In the genomic region with DNA sequence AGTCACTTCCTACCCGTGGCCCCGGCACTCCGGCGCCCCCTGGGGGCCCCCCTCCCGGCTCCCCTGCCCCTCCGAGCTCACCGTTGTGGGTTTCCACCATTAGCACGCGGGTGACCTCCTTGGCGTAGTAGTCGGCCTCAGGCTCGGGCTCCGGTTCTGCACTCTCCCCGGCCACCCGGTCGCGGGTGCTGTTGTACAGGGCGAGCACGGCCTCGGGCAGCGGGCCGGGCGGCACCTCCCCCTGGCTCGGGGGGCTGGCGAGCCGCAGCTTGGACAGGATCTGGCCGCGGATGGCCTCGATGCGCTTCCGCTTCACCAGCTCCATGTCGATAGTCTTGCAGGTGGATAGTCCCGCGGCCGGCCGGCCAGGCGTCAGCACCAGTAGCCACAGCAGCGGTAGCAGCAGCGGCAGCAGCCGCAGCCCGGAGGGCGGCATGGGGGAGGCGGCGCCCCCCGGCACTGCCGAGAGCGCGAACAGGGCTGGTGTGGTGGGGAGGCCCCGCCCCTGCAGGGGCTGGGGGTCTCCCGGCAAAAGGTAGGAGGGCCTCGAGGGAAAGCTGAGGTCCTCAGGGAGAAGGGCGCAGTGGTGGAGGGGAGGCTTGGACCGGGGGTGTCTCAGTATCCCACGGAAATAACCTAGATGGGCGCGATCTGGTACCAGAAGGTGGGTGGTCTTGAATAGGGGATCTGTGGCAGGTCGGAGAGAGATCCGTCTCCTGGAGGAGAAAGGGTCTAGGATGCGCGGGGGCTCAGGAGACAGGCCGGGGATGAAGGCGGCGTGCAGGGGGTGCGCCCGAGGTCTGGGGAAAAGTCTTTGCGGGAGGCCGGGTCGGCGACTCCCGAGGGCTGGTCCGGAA, we compare ENCODE assay signal across 1 cellular context.
A peak's percentile ranks its signal among the peaks of the same experiment; 100 is the strongest.
TF ChIP-seq lines count a peak whose summit lies in the region.

No MANE protein-coding gene starts in this region.

TF ChIP-seq in HepG2, 621 proteins besides CTCF, POLR2A, EP300 and RAD21 (continued from another document and continues in another):
- peak; percentile 88 for TF ChIP-seq ZNF687 (CRISPR knock-in tag; IDR thresholded peaks at IDR 0.05)
- TF ChIP-seq ZNF556 (CRISPR knock-in tag; IDR thresholded peaks at IDR 0.05; ENCODE audit: borderline replicate concordance): no peak
- TF ChIP-seq GRHL1 (CRISPR knock-in tag; conservative IDR thresholded peaks at IDR 0.05): no peak
- peak; percentile 56; the same call in 1 of the 2 replicates for TF ChIP-seq RFXAP (CRISPR knock-in tag; IDR thresholded peaks at IDR 0.05; ENCODE audit: borderline replicate concordance)
- TF ChIP-seq TBX3 (IDR thresholded peaks at IDR 0.05; ENCODE audit: borderline replicate concordance): no peak
- TF ChIP-seq BCL6 (CRISPR knock-in tag; IDR thresholded peaks at IDR 0.05): 0 out of 2 replicates have a peak, but pooled peaks have one; percentile 23
- TF ChIP-seq ATF1 (CRISPR knock-in tag; IDR thresholded peaks at IDR 0.05): no peak
- no peak for TF ChIP-seq REXO4 (CRISPR knock-in tag; IDR thresholded peaks at IDR 0.05; ENCODE audit: borderline replicate concordance)
- no peak; the same call in 1 of the 2 replicates for TF ChIP-seq ZNF589 (CRISPR knock-in tag; conservative IDR thresholded peaks at IDR 0.05)
- TF ChIP-seq, protein P1, sequence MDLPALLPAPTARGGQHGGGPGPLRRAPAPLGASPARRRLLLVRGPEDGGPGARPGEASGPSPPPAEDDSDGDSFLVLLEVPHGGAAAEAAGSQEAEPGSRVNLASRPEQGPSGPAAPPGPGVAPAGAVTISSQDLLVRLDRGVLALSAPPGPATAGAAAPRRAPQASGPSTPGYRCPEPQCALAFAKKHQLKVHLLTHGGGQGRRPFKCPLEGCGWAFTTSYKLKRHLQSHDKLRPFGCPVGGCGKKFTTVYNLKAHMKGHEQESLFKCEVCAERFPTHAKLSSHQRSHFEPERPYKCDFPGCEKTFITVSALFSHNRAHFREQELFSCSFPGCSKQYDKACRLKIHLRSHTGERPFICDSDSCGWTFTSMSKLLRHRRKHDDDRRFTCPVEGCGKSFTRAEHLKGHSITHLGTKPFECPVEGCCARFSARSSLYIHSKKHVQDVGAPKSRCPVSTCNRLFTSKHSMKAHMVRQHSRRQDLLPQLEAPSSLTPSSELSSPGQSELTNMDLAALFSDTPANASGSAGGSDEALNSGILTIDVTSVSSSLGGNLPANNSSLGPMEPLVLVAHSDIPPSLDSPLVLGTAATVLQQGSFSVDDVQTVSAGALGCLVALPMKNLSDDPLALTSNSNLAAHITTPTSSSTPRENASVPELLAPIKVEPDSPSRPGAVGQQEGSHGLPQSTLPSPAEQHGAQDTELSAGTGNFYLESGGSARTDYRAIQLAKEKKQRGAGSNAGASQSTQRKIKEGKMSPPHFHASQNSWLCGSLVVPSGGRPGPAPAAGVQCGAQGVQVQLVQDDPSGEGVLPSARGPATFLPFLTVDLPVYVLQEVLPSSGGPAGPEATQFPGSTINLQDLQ (CRISPR knock-in tag; IDR thresholded peaks at IDR 0.05): peak; percentile 19; the same call in 1 of the 2 replicates
- TF ChIP-seq MXD4 (CRISPR knock-in tag; IDR thresholded peaks at IDR 0.05): peak; percentile 44; the same call in 1 of the 2 replicates
- peak; percentile 87; the same call in 1 of the 2 replicates for TF ChIP-seq MAF1 (CRISPR knock-in tag; IDR thresholded peaks at IDR 0.05; ENCODE audit: borderline replicate concordance)
- TF ChIP-seq, protein P2, sequence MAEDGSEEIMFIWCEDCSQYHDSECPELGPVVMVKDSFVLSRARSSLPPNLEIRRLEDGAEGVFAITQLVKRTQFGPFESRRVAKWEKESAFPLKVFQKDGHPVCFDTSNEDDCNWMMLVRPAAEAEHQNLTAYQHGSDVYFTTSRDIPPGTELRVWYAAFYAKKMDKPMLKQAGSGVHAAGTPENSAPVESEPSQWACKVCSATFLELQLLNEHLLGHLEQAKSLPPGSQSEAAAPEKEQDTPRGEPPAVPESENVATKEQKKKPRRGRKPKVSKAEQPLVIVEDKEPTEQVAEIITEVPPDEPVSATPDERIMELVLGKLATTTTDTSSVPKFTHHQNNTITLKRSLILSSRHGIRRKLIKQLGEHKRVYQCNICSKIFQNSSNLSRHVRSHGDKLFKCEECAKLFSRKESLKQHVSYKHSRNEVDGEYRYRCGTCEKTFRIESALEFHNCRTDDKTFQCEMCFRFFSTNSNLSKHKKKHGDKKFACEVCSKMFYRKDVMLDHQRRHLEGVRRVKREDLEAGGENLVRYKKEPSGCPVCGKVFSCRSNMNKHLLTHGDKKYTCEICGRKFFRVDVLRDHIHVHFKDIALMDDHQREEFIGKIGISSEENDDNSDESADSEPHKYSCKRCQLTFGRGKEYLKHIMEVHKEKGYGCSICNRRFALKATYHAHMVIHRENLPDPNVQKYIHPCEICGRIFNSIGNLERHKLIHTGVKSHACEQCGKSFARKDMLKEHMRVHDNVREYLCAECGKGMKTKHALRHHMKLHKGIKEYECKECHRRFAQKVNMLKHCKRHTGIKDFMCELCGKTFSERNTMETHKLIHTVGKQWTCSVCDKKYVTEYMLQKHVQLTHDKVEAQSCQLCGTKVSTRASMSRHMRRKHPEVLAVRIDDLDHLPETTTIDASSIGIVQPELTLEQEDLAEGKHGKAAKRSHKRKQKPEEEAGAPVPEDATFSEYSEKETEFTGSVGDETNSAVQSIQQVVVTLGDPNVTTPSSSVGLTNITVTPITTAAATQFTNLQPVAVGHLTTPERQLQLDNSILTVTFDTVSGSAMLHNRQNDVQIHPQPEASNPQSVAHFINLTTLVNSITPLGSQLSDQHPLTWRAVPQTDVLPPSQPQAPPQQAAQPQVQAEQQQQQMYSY (CRISPR knock-in tag; IDR thresholded peaks at IDR 0.05): no peak
- TF ChIP-seq MXI1 (IDR thresholded peaks at IDR 0.05; ENCODE audit: borderline replicate concordance, low read depth, low read length): no peak; the same call in 2 of the 3 replicates
- peak; percentile 62; the same call in 1 of the 2 replicates for TF ChIP-seq ZMAT3 (CRISPR knock-in tag; conservative IDR thresholded peaks at IDR 0.05)
- peak; percentile 63; the same call in 1 of the 2 replicates for TF ChIP-seq ZFP91 (CRISPR knock-in tag; IDR thresholded peaks at IDR 0.05; ENCODE audit: borderline replicate concordance)
- peak; percentile 79 for TF ChIP-seq NKX3-1 (CRISPR knock-in tag; IDR thresholded peaks at IDR 0.05)
- no peak for TF ChIP-seq CHD2 (IDR thresholded peaks at IDR 0.05; ENCODE audit: low read depth, low read length)
- TF ChIP-seq ZNF629 (CRISPR knock-in tag; conservative IDR thresholded peaks at IDR 0.05): 0 out of 2 replicates have a peak, but pooled peaks have one; percentile 7
- TF ChIP-seq, protein P3, sequence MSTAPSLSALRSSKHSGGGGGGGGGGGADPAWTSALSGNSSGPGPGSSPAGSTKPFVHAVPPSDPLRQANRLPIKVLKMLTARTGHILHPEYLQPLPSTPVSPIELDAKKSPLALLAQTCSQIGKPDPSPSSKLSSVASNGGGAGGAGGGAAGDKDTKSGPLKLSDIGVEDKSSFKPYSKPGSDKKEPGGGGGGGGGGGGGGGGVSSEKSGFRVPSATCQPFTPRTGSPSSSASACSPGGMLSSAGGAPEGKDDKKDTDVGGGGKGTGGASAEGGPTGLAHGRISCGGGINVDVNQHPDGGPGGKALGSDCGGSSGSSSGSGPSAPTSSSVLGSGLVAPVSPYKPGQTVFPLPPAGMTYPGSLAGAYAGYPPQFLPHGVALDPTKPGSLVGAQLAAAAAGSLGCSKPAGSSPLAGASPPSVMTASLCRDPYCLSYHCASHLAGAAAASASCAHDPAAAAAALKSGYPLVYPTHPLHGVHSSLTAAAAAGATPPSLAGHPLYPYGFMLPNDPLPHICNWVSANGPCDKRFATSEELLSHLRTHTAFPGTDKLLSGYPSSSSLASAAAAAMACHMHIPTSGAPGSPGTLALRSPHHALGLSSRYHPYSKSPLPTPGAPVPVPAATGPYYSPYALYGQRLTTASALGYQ (CRISPR knock-in tag; IDR thresholded peaks at IDR 0.05): 0 out of 2 replicates have a peak, but pooled peaks have one; percentile 38
- TF ChIP-seq ZNF142 (CRISPR knock-in tag; IDR thresholded peaks at IDR 0.05): peak; percentile 75; the same call in 1 of the 2 replicates
- no peak for TF ChIP-seq KAT2B (IDR thresholded peaks at IDR 0.05; ENCODE audit: borderline replicate concordance, low read depth, low read length)
- TF ChIP-seq SMYD3 (CRISPR knock-in tag; IDR thresholded peaks at IDR 0.05): no peak
- TF ChIP-seq MXD3 (CRISPR knock-in tag; IDR thresholded peaks at IDR 0.05): peak; percentile 61; the same call in 1 of the 2 replicates
